Comparison of ENCODE assay signal across 8 cellular contexts in the genomic region with DNA sequence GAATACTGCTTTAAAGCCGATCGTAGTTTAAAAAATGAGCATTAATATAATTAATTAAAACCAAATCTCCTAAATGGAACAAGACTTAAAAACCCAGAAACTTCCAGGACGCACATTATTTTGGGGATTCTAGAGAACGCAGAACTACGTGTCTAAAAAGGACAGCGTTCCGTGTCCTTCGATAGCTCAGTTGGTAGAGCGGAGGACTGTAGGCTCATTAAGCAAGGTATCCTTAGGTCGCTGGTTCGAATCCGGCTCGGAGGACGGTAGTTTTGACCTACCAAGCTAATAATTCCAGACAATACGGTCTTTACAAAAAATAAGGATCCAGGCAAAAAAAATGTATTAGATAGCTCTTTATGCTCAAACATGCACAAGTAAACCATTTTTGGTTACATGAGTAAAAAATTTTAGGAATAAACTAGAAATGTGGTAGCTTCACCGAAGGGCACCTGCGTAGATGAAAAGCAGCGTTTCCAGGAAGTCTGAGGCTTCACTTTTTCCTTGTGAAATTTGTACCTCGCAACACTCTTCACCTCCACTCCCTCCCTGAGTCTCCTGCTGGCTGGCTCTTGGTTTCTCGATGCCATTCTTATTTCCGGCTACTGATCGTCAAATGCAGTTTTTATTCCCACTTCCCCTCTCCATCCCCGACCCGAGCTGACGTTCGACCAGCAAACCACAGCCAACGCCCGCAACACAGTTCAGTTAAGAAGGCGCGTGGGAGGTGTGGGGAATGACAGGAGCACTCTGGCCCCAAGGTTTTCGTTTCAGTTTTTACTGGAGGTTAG. TPM values are rescaled to one million over a fixed set of nuclear protein-coding genes. Genes with fewer than 3 reads are reported as not detected.
A peak's percentile ranks its signal among the peaks of the same experiment; 100 is the strongest.
DNase-seq lines count a peak whose midpoint lies in the region; ATAC-seq and TF ChIP-seq lines count a peak whose summit lies in the region.

No MANE protein-coding gene starts in this region.

- peak in 8 of 10 experiments; percentile 28 to 49 (median 42) for DNase-seq in CD4-positive, alpha-beta T cell
- DNase-seq in M059J (ENCODE audit: low read depth) (peak; percentile 81), mucosa of descending colon (peak in 2 of 3 donors; percentile 39 to 50), superior temporal gyrus (ENCODE audit: extremely low spot score) (peak; percentile 50)
- peak; percentile 60 to 69 for DNase-seq in activated CD4-positive, alpha-beta T cell treated with anti-CD3 and anti-CD28 coated beads for 4 hours
- peak; percentile 45 for DNase-seq in effector CD4-positive, alpha-beta T cell

- peaks cover 17% of the 10 kb centered on the region for H3K36me3 Mint-ChIP-seq in CD4-positive, alpha-beta T cell (ENCODE audit: low read depth)

- intact Hi-C loops in CD4-positive, alpha-beta T cell (cut with DNase I, micrococcal nuclease) = no loop called here
- intact Hi-C loops in mucosa of descending colon (cut with DNase I, micrococcal nuclease) = no loop called here

- H3K4me3 Mint-ChIP-seq in CD4-positive, alpha-beta T cell = peak overlapping the region; percentile 86

- peak overlapping the region; percentile 92 for H3K27ac Mint-ChIP-seq in CD4-positive, alpha-beta T cell

- POLR2A ChIA-PET in CD4-positive, alpha-beta T cell (lab: Charles Lee) = interaction anchor here (0.7 to 2.6 kb wide), 8 partner anchors 8 to 1233 kb away, joined by 3 to 12 read pairs (median 4); a partner anchor contains a TSS

- H3K27ac ChIP-seq in CD4-positive, alpha-beta T cell (ENCODE audit: low read depth, low read length) = no peak overlapping the region

- no peaks in the 10 kb centered on the region for H3K36me3 ChIP-seq in mucosa of descending colon (ENCODE audit: low read depth)

- no peak for TF ChIP-seq CTCF in CD4-positive, alpha-beta T cell (IDR thresholded peaks at IDR 0.05)
- no peak for TF ChIP-seq CTCF in mucosa of descending colon (IDR thresholded peaks at IDR 0.05)

- H3K4me1 Mint-ChIP-seq in CD4-positive, alpha-beta T cell (ENCODE audit: low read depth) = peaks cover 16% of the 10 kb centered on the region

- no peak overlapping the region for H3K4me3 ChIP-seq in mucosa of descending colon

- H3K27me3 Mint-ChIP-seq in CD4-positive, alpha-beta T cell = peaks cover 7% of the 10 kb centered on the region

- peaks cover 14% of the 10 kb centered on the region for H3K9me3 Mint-ChIP-seq in CD4-positive, alpha-beta T cell

- no peaks in the 10 kb centered on the region for H3K27me3 ChIP-seq in CD4-positive, alpha-beta T cell (ENCODE audit: control insufficient read depth, insufficient read depth, low read length)

- H3K9me3 ChIP-seq in CD4-positive, alpha-beta T cell (ENCODE audit: control insufficient read depth, low read length) = peaks cover 4% of the 10 kb centered on the region
- peaks cover 7% of the 10 kb centered on the region for H3K9me3 ChIP-seq in mucosa of descending colon

- CTCF ChIA-PET in CD4-positive, alpha-beta T cell (lab: Charles Lee) = interaction anchor here (0.6 to 7.8 kb wide), 5 partner anchors 8 to 255 kb away, joined by 3 to 50 read pairs (median 3); no protein-coding TSS in a partner anchor

- ATAC-seq in CD4-positive, alpha-beta T cell (ENCODE audit: poor library complexity) = peak; percentile 44
- peak; percentile 38 for ATAC-seq in mucosa of descending colon
- no peak for ATAC-seq in GM18867 (IDR thresholded peaks at IDR 0.05; ENCODE audit: unreplicated experiment)
- no peak for ATAC-seq in HG03571 (IDR thresholded peaks at IDR 0.05; ENCODE audit: unreplicated experiment)

- no peaks in the 10 kb centered on the region for H3K4me1 ChIP-seq in mucosa of descending colon (ENCODE audit: low read depth)

RNA-seq across cellular contexts. Expression of a gene that starts 19.6 kb away (rescaled TPM):
- 10 to 100 TPM; 39.8 to 40.4 TPM for total RNA-seq in CD4-positive, alpha-beta T cell
- total RNA-seq in M059J (2014; rRNA removed; shearing (Covaris generic)) = 20.4 and 25.7 TPM in 2 replicates
- total RNA-seq in mucosa of descending colon = 10 to 100 TPM; 13.1 to 17.3 (median 13.6) TPM

RNA-seq across cellular contexts. Expression of a gene that starts 39.0 kb away (rescaled TPM):
- 10 to 100 TPM; 22.7 to 24.8 TPM for total RNA-seq in CD4-positive, alpha-beta T cell
- 144 and 161 TPM in 2 replicates for total RNA-seq in M059J (2014; rRNA removed; shearing (Covaris generic))
- 10 to 100 TPM; 58.6 to 76.0 (median 68.2) TPM for total RNA-seq in mucosa of descending colon

Comparison
In these comparisons a context has a peak if more than half of its experiments do, and no peak if none do; other contexts are left out.
1. ATAC-seq: peak in CD4-positive, alpha-beta T cell (single experiment) and mucosa of descending colon (single experiment); none in GM18867 (single experiment) and HG03571 (single experiment).
2. Peak in every context shown above with its lines, with median percentiles within 50 percentile points of each other: DNase-seq.